17 cellular contexts compared by ENCODE assay signal in the genomic region with DNA sequence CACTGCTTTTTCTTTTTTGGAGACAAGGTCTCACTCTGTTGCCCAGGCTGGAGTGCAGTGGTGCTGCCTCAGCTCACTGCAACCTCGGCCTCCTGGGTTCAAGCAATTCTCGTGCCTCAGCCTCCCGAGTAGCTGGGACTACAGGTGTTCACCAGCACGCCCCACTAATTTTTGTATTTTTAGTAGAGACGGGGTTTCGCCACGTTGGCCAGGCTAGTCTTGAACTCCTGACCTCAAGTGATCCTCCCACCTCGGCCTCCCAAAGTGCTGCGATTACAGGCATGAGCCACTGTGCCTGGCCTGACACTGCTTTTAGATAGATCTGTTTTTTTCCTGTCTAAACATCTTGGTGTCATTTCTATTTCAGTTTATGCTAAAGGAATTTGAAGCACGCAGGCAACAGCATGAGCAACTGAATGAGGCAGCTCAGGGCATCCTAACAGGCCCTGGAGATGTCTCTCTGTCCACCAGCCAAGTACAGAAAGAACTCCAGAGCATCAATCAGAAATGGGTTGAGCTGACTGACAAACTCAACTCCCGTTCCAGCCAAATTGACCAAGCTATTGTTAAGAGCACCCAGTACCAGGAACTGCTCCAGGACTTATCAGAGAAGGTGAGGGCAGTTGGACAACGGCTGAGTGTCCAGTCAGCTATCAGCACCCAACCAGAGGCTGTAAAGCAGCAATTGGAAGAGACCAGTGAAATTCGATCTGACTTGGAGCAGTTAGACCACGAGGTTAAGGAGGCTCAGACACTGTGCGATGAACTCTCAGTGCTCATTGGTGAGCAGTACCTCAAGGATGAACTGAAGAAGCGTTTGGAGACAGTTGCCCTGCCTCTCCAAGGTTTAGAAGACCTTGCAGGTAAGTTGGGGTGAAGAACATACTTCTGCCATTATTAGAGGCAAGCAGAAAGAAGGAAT.
DNase-seq lines count a peak whose midpoint lies in the region; ATAC-seq and TF ChIP-seq lines count a peak whose summit lies in the region.
"Had no signal": no experiment of that assay in that cellular context is flagged by ENCODE, and none has a peak within 500 bp of the region (broad histone marks: within the 10 kb centered on the region; RNA-seq: fewer than 3 reads in every experiment).

No MANE protein-coding gene starts in this region.

- no peak overlapping the region for H3K4me3 ChIP-seq in CD4-positive, CD25-positive, alpha-beta regulatory T cell (ENCODE audit: low read depth, low read length)
- H3K4me3 ChIP-seq: pancreas had no signal

- no peak for TF ChIP-seq CTCF in nephron progenitor cell (IDR thresholded peaks at IDR 0.05)

- no peaks in the 10 kb centered on the region for H3K9me3 Mint-ChIP-seq in CD4-positive, CD25-positive, alpha-beta regulatory T cell
- no peaks in the 10 kb centered on the region for H3K9me3 Mint-ChIP-seq in nephron progenitor cell

- H3K36me3 ChIP-seq in CD4-positive, CD25-positive, alpha-beta regulatory T cell (ENCODE audit: control insufficient read depth, insufficient read depth, low read length), result peaks cover 87% of the 10 kb centered on the region

- no peaks in the 10 kb centered on the region for H3K27me3 Mint-ChIP-seq in CD4-positive, CD25-positive, alpha-beta regulatory T cell
- no peaks in the 10 kb centered on the region for H3K27me3 Mint-ChIP-seq in nephron progenitor cell (ENCODE audit: low read depth, poor library complexity)

- peaks cover 48% of the 10 kb centered on the region for H3K36me3 Mint-ChIP-seq in CD4-positive, CD25-positive, alpha-beta regulatory T cell
- H3K36me3 Mint-ChIP-seq in nephron progenitor cell (ENCODE audit: low read depth), result peaks cover 89% of the 10 kb centered on the region

- no peak for DNase-seq in CD4-positive, CD25-positive, alpha-beta regulatory T cell
- peak; percentile 22 for DNase-seq in NCI-H2196 (lab: John Stamatoyannopoulos, UW; ENCODE audit: unreplicated experiment)
- DNase-seq in epithelial cell of prostate (ENCODE audit: low read depth, low spot score), result no peak
- no peak for DNase-seq in nephron progenitor cell
- DNase-seq in NCI-H345 treated with DMSO at 0.1 percent for 48 hours (lab: John Stamatoyannopoulos, UW; ENCODE audit: unreplicated experiment), result no peak
- DNase-seq: activated CD4-positive, alpha-beta T cell treated with anti-CD3 and anti-CD28 coated beads, Interleukin-2, amount 50 U/mL, for 1 hour; activated gamma-delta T cell; cerebellar nuclear complex; DMS153; mesendoderm; NCI-H1105; NCI-H510A treated with DMSO at 0.1 percent for 48 hours; pancreas; T-helper 2 cell had no signal

- no peaks in the 10 kb centered on the region for H3K27me3 ChIP-seq in CD4-positive, CD25-positive, alpha-beta regulatory T cell (ENCODE audit: control insufficient read depth, insufficient read depth, low read length)
- H3K27me3 ChIP-seq: pancreas had no signal

- H3K4me3 Mint-ChIP-seq in CD4-positive, CD25-positive, alpha-beta regulatory T cell, result peak overlapping the region in 1 of 4 donors; percentile 18
- no peak overlapping the region for H3K4me3 Mint-ChIP-seq in nephron progenitor cell

- no peaks in the 10 kb centered on the region for H3K9me3 ChIP-seq in CD4-positive, CD25-positive, alpha-beta regulatory T cell (ENCODE audit: control insufficient read depth in 2 of 2, low read length in 2 of 2)
- H3K9me3 ChIP-seq: pancreas had no signal

- no peaks in the 10 kb centered on the region for H3K4me1 ChIP-seq in CD4-positive, CD25-positive, alpha-beta regulatory T cell (ENCODE audit: control insufficient read depth, insufficient read depth, low read length, poor library complexity, severe bottlenecking)
- H3K4me1 ChIP-seq: pancreas had no signal

- H3K27ac ChIP-seq in CD4-positive, CD25-positive, alpha-beta regulatory T cell (ENCODE audit: insufficient read depth, low read length, poor library complexity, severe bottlenecking), result no peak overlapping the region
- peak overlapping the region; percentile 66 for H3K27ac ChIP-seq in epithelial cell of prostate
- H3K27ac ChIP-seq: pancreas had no signal

- peaks cover 0 to 20% (median 6%) of the 10 kb centered on the region in 4 donors for H3K4me1 Mint-ChIP-seq in CD4-positive, CD25-positive, alpha-beta regulatory T cell
- peaks cover 6% of the 10 kb centered on the region for H3K4me1 Mint-ChIP-seq in nephron progenitor cell

- ATAC-seq in CD4-positive, CD25-positive, alpha-beta regulatory T cell (ENCODE audit: low read depth in 2 of 2), result no peak
- ATAC-seq in HG03135 (IDR thresholded peaks at IDR 0.05; ENCODE audit: unreplicated experiment) (no peak), GM21619 (IDR thresholded peaks at IDR 0.05; ENCODE audit: unreplicated experiment) (no peak), HG03139 (IDR thresholded peaks at IDR 0.05; ENCODE audit: unreplicated experiment) (no peak)
- ATAC-seq: pancreas had no signal

- peak overlapping the region in 2 of 3 donors; percentile 54 to 81 for H3K27ac Mint-ChIP-seq in CD4-positive, CD25-positive, alpha-beta regulatory T cell
- peak overlapping the region; percentile 79 for H3K27ac Mint-ChIP-seq in nephron progenitor cell
